Comparison of ENCODE assay signal across 11 cellular contexts in genomic region chr1:153192697-153193096, GRCh38. TPM values are rescaled to one million over a fixed set of nuclear protein-coding genes. Genes with fewer than 3 reads are reported as not detected.
DNase-seq lines count a peak whose midpoint lies in the region; ATAC-seq, FAIRE-seq and TF ChIP-seq lines count a peak whose summit lies in the region.
"Had no signal": no experiment of that assay in that cellular context is flagged by ENCODE, and none has a peak within 500 bp of the region (broad histone marks: within the 10 kb centered on the region; RNA-seq: fewer than 3 reads in every experiment).

No MANE protein-coding gene starts in this region.

- peak; percentile 11 for DNase-seq in DMS153 (lab: John Stamatoyannopoulos, UW)
- DNase-seq in HEK293T (ENCODE audit: extremely low spot score), result peak; percentile 41
- DNase-seq in RWPE2 (ENCODE audit: low spot score), result no peak
- peak; percentile 70 for DNase-seq in iPS-NIHi7 (ENCODE audit: extremely low spot score)
- no peak for DNase-seq in SK-N-DZ (ENCODE audit: low spot score)
- DNase-seq in DMS114 treated with DMSO at 0.1 percent for 48 hours (lab: John Stamatoyannopoulos, UW; ENCODE audit: unreplicated experiment), result no peak
- DNase-seq in RCC 7860 (ENCODE audit: low spot score), result no peak
- DNase-seq: central memory CD4-positive, alpha-beta T cell; GF-D8; IMR-90 had no signal

- no peak overlapping the region for H3K27ac ChIP-seq in RWPE2 (ENCODE audit: poor library complexity, severe bottlenecking)

- no peak for FAIRE-seq in RCC 7860 (lab: Jason Lieb, UNC)

- ATAC-seq in RWPE2 (ENCODE audit: low read depth) (peak; percentile 63; the same call in 2 of the 3 replicates), HG03571 (IDR thresholded peaks at IDR 0.05; ENCODE audit: unreplicated experiment) (no peak)

- H3K4me1 ChIP-seq in RWPE2 (ENCODE audit: insufficient read depth, poor library complexity, severe bottlenecking), result no peaks in the 10 kb centered on the region

- H3K36me3 ChIP-seq in RWPE2 (ENCODE audit: low read depth), result no peaks in the 10 kb centered on the region

- no peaks in the 10 kb centered on the region for H3K27me3 ChIP-seq in RWPE2 (ENCODE audit: insufficient read depth, poor library complexity, severe bottlenecking)

- H3K9me3 ChIP-seq in RWPE2 (ENCODE audit: severe bottlenecking), result no peaks in the 10 kb centered on the region

- no peak overlapping the region for H3K4me3 ChIP-seq in RWPE2 (ENCODE audit: severe bottlenecking)

- CTCF ChIA-PET in HEK293T (lab: Yijun Ruan, JAX), result interaction anchor here (0.5 to 2.9 kb wide), 10 partner anchors 36 to 539 kb away, joined by 3 to 23 read pairs (median 4); no protein-coding TSS in a partner anchor

- POLR2A ChIA-PET in HEK293T (lab: Yijun Ruan, JAX), result no interaction called here

- TF ChIP-seq CTCF in RWPE2 (IDR thresholded peaks at IDR 0.05; ENCODE audit: poor library complexity, severe bottlenecking), result peak; percentile 83

TF ChIP-seq in HEK293T, 16 proteins besides CTCF, POLR2A, EP300 and RAD21:
- TF ChIP-seq FOXM1 (IDR thresholded peaks at IDR 0.05; ENCODE audit: borderline replicate concordance) (no peak), PKNOX1 (IDR thresholded peaks at IDR 0.05) (peak; percentile 78), HDGF (IDR thresholded peaks at IDR 0.05; ENCODE audit: borderline replicate concordance) (no peak)

RNA-seq across cellular contexts. Expression of gene LELP1, which starts 10.5 kb away (rescaled TPM):
- not detected in 2 replicates for polyA plus RNA-seq in SK-N-DZ (2014; cell fraction: cytosol; rRNA removed)
- not detected in 2 replicates for polyA plus RNA-seq in SK-N-DZ (2014; cell fraction: nucleus; rRNA removed)
- polyA plus RNA-seq: IMR-90 had no signal

RNA-seq across cellular contexts. Expression of gene PRR9, which starts 24.7 kb away (rescaled TPM):
- not detected in 2 replicates for polyA plus RNA-seq in SK-N-DZ (2014; cell fraction: cytosol; rRNA removed)
- polyA plus RNA-seq in SK-N-DZ (2014; cell fraction: nucleus; rRNA removed), result not detected in 2 replicates
- polyA plus RNA-seq: IMR-90 had no signal

RNA-seq across cellular contexts. Expression of gene SPRR2G, which starts 42.0 kb away (rescaled TPM):
- not detected in 2 replicates for polyA plus RNA-seq in SK-N-DZ (2014; cell fraction: cytosol; rRNA removed)
- not detected in 2 replicates for polyA plus RNA-seq in SK-N-DZ (2014; cell fraction: nucleus; rRNA removed)
- polyA plus RNA-seq: IMR-90 had no signal

Comparison
In these comparisons a context has a peak if more than half of its experiments do, and no peak if none do; other contexts are left out.
1. DNase-seq: peak in DMS153 (single experiment), HEK293T (single experiment) and iPS-NIHi7 (single experiment); none in RWPE2 (single experiment), SK-N-DZ (single experiment), DMS114 treated with DMSO at 0.1 percent for 48 hours (single experiment) and RCC 7860 (single experiment).